Comparison of ENCODE assay signal across 1 cellular context in the genomic region with DNA sequence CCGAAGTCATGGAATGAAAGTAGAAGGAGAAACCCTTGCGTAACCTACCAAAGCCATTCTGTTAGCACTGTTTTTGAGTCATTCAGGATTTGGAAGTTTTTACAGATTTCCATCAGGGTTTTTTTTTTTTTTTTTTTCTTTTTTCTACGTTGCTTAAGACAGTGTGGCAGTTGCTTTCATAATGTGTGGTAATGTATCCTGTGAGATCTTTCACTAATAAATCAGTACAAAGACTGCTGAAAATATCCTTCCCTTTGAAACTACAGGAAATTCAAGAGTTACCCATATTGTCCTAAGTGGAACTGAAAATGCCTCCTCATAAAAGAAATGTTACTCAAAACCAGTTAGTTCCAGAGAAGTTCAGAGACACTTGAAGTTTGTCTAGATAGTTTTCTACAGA.
TF ChIP-seq lines count a peak whose summit lies in the region.

No MANE protein-coding gene starts in this region.

TF ChIP-seq in IMR-90, 13 proteins besides CTCF, POLR2A, EP300 and RAD21 (continued from another document):
- TF ChIP-seq USF2 (IDR thresholded peaks at IDR 0.05; ENCODE audit: low read depth, low read length): no peak
